Comparison of ENCODE assay signal across 9 cellular contexts in the genomic region with DNA sequence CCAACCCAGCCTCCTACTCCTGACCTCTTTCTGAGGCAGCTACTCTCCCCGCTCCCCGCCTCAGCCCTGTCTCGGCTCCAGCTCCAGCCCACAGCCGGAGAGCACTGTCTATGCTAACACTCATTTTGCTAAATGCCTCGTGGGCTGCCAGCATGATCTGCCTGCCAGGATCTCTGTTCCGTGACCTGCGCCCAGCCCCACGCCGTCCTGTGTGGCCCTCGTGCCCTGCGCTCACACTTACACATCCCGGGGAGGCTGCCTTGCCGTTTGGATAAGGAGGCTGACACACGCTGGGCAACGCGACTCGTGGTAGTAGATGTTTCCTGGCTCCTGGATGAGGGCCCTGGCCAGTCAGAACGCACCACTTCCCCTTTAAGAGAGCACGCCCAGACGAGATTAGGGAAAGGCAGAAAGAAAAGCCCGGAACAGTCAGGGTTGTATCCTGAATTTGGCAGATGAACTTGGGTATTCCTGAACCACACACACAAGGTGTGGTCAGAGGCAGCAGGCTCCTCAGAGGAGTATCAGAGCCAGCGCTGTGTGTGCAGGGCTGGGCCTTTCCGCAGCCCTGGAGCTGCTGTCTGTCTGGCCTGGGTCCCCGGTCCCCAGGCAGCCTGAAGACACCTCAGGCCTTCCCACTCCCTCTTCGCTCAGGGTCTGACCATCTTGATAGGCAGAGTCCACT.
A peak's percentile ranks its signal among the peaks of the same experiment; 100 is the strongest.
DNase-seq lines count a peak whose midpoint lies in the region; ATAC-seq and TF ChIP-seq lines count a peak whose summit lies in the region.
"Had no signal": no experiment of that assay in that cellular context is flagged by ENCODE, and none has a peak within 500 bp of the region (broad histone marks: within the 10 kb centered on the region; RNA-seq: fewer than 3 reads in every experiment).

No MANE protein-coding gene starts in this region.

- H3K79me2 ChIP-seq in OCI-LY3 (ENCODE audit: low read length): no peaks in the 10 kb centered on the region

- H3K4me1 ChIP-seq in BLaER1 treated with 17β-estradiol and CSF1 and Interleukin-3, amounts not matched to agents 10 nM and 100 nM: peaks cover 41 to 58% (median 44%) of the 10 kb centered on the region in 10 experiments
- H3K4me1 ChIP-seq in OCI-LY3 (ENCODE audit: low read length): peaks cover 32% of the 10 kb centered on the region
- peaks cover 2% of the 10 kb centered on the region for H3K4me1 ChIP-seq in mesenchymal stem cell (ENCODE audit: control insufficient read depth, insufficient read depth, low read depth, low read length)
- H3K4me1 ChIP-seq in thyroid gland: peaks cover 87 to 91% of the 10 kb centered on the region in 2 donors

- peaks cover 9% of the 10 kb centered on the region for H3K79me1 ChIP-seq in mesenchymal stem cell (replicated peaks; ENCODE audit: low read length, poor library complexity, severe bottlenecking)

- peak; percentile 40 for ATAC-seq in GM21423 (IDR thresholded peaks at IDR 0.05; ENCODE audit: unreplicated experiment)
- ATAC-seq: HCT116 had no signal

- peak overlapping the region; percentile 80 for H2AFZ ChIP-seq in OCI-LY3 (ENCODE audit: low read depth, low read length)
- no peak overlapping the region for H2AFZ ChIP-seq in mesenchymal stem cell (ENCODE audit: low read depth, low read length)

- TF ChIP-seq CTCF in OCI-LY3 (IDR thresholded peaks at IDR 0.05; ENCODE audit: low read depth, low read length): no peak
- no peak for TF ChIP-seq CTCF in choroid plexus epithelial cell (conservative IDR thresholded peaks at IDR 0.05; ENCODE audit: low read depth, low read length)
- TF ChIP-seq CTCF in thyroid gland (IDR thresholded peaks at IDR 0.05): no peak

- no peaks in the 10 kb centered on the region for H3K9me3 ChIP-seq in BLaER1 treated with 17β-estradiol and CSF1 and Interleukin-3, amounts not matched to agents 10 nM and 100 nM (replicated peaks in 1 of 11)
- no peaks in the 10 kb centered on the region for H3K9me3 ChIP-seq in OCI-LY3 (ENCODE audit: insufficient read depth, low read length)
- no peaks in the 10 kb centered on the region for H3K9me3 ChIP-seq in mesenchymal stem cell (ENCODE audit: control insufficient read depth, low read length)
- H3K9me3 ChIP-seq in thyroid gland: no peaks in the 10 kb centered on the region

- peak overlapping the region in 1 of 2 experiments; percentile 14 for H3K23ac ChIP-seq in mesenchymal stem cell (ENCODE audit: low read length in 2 of 2)

- peak overlapping the region in 1 of 2 experiments; percentile 75 for H3K18ac ChIP-seq in mesenchymal stem cell (ENCODE audit: low read depth in 1 of 2, low read length in 2 of 2)

- H3K27me3 ChIP-seq in BLaER1 treated with 17β-estradiol and CSF1 and Interleukin-3, amounts not matched to agents 10 nM and 100 nM: no peaks in the 10 kb centered on the region
- H3K27me3 ChIP-seq in OCI-LY3 (ENCODE audit: low read depth, low read length) (no peaks in the 10 kb centered on the region), mesenchymal stem cell (ENCODE audit: control insufficient read depth in 1 of 2, insufficient read depth in 1 of 2, low read length in 2 of 2) (no peaks in the 10 kb centered on the region), thyroid gland (no peaks in the 10 kb centered on the region)

- H2BK15ac ChIP-seq in mesenchymal stem cell (ENCODE audit: low read depth, poor library complexity, severe bottlenecking): no peak overlapping the region

- 81% methylated on average over 24 of the region's 25 CpGs for whole genome bisulfite sequencing in mesenchymal stem cell
- 8 to 18% methylated on average over 18 to 19 of the region's 25 CpGs for WGBS in thyroid gland, 2 donors

- H3K14ac ChIP-seq in mesenchymal stem cell (ENCODE audit: low read length in 2 of 2): no peak overlapping the region

- peak overlapping the region; percentile 53 to 74 (median 65) for H3K4me3 ChIP-seq in BLaER1 treated with 17β-estradiol and CSF1 and Interleukin-3, amounts not matched to agents 10 nM and 100 nM
- H3K4me3 ChIP-seq in OCI-LY3 (ENCODE audit: low read length) (peak overlapping the region; percentile 69), choroid plexus epithelial cell (ENCODE audit: low read depth, low read length) (peak overlapping the region; percentile 22), mesenchymal stem cell (ENCODE audit: insufficient read depth in 1 of 2, low read depth in 1 of 2, low read length in 2 of 2) (peak overlapping the region in 1 of 2 experiments; percentile 67), thyroid gland (replicated peaks in 1 of 3) (peak overlapping the region in 1 of 3 donors; percentile 4)

- H3K4me2 ChIP-seq in BLaER1 treated with 17β-estradiol and CSF1 and Interleukin-3, amounts not matched to agents 10 nM and 100 nM: peak overlapping the region; percentile 89 to 99 (median 95)
- H3K4me2 ChIP-seq in OCI-LY3 (ENCODE audit: low read length) (peak overlapping the region; percentile 75), mesenchymal stem cell (ENCODE audit: low read length, poor library complexity, severe bottlenecking) (no peak overlapping the region)

- H2BK120ac ChIP-seq in mesenchymal stem cell (ENCODE audit: low read depth, low read length): no peak overlapping the region

- intact Hi-C loops in thyroid gland (cut with DNase I): no loop called here

- no peak overlapping the region for H4K8ac ChIP-seq in mesenchymal stem cell (ENCODE audit: low read length)

- peak overlapping the region; percentile 52 to 90 (median 83) for H3K27ac ChIP-seq in BLaER1 treated with 17β-estradiol and CSF1 and Interleukin-3, amounts not matched to agents 10 nM and 100 nM
- H3K27ac ChIP-seq in OCI-LY3 (ENCODE audit: low read length): no peak overlapping the region
- H3K27ac ChIP-seq in mesenchymal stem cell (ENCODE audit: low read length, poor library complexity, severe bottlenecking): no peak overlapping the region
- peak overlapping the region; percentile 89 to 94 (median 93) for H3K27ac ChIP-seq in thyroid gland

- peak in 1 of 2 donors; percentile 60 for TF ChIP-seq POLR2A in thyroid gland (IDR thresholded peaks at IDR 0.05)

- no peak overlapping the region for H3K4ac ChIP-seq in mesenchymal stem cell (ENCODE audit: low read depth in 1 of 2, low read length in 2 of 2)

- H2BK12ac ChIP-seq in mesenchymal stem cell (ENCODE audit: low read length in 2 of 2): peak overlapping the region; percentile 0 to 54

- H2AK5ac ChIP-seq in mesenchymal stem cell (ENCODE audit: low read length, severe bottlenecking): no peak overlapping the region

- peak overlapping the region; percentile 72 to 86 (median 80) for H3K9ac ChIP-seq in BLaER1 treated with 17β-estradiol and CSF1 and Interleukin-3, amounts not matched to agents 10 nM and 100 nM
- H3K9ac ChIP-seq in OCI-LY3 (ENCODE audit: low read length) (peak overlapping the region; percentile 44), mesenchymal stem cell (ENCODE audit: low read length) (peak overlapping the region; percentile 55)

- DNase-seq in choroid plexus epithelial cell (ENCODE audit: low read depth): peak; percentile 29
- DNase-seq in mesenchymal stem cell: no peak
- DNase-seq in thyroid gland: peak; percentile 94 to 95
- no peak for DNase-seq in NCI-H146 treated with DMSO at 0.1 percent for 48 hours (lab: John Stamatoyannopoulos, UW; ENCODE audit: unreplicated experiment)
- DNase-seq in epidermal melanocyte (ENCODE audit: insufficient read length, low spot score): no peak

- no peaks in the 10 kb centered on the region for H3K36me3 ChIP-seq in BLaER1 treated with 17β-estradiol and CSF1 and Interleukin-3, amounts not matched to agents 10 nM and 100 nM
- H3K36me3 ChIP-seq in OCI-LY3 (replicated peaks; ENCODE audit: low read depth, low read length) (no peaks in the 10 kb centered on the region), mesenchymal stem cell (ENCODE audit: control insufficient read depth in 1 of 2, insufficient read depth in 2 of 2, low read depth in 1 of 2, low read length in 2 of 2) (peaks cover 0 to 6% of the 10 kb centered on the region in 2 experiments), thyroid gland (no peaks in the 10 kb centered on the region)

- H4K91ac ChIP-seq in mesenchymal stem cell (ENCODE audit: low read length): peak overlapping the region; percentile 0

- no peak overlapping the region for H2BK5ac ChIP-seq in mesenchymal stem cell (ENCODE audit: low read depth, low read length, poor library complexity, severe bottlenecking)

- H4K20me1 ChIP-seq in BLaER1 treated with 17β-estradiol and CSF1 and Interleukin-3, amounts not matched to agents 10 nM and 100 nM: peaks cover 0 to 4% (median 0%) of the 10 kb centered on the region in 11 experiments; a peak in 1 of 22 replicates
- no peaks in the 10 kb centered on the region for H4K20me1 ChIP-seq in OCI-LY3 (ENCODE audit: insufficient read depth, low read length)

Comparison
In these comparisons a context has a peak if more than half of its experiments do, and no peak if none do; other contexts are left out.
1. H3K27ac ChIP-seq: peak in BLaER1 treated with 17β-estradiol and CSF1 and Interleukin-3, amounts not matched to agents 10 nM and 100 nM (11 of 11) and thyroid gland (3 of 3); none in OCI-LY3 (single experiment) and mesenchymal stem cell (single experiment).
2. DNase-seq: peak in choroid plexus epithelial cell (single experiment) and thyroid gland (2 of 2); none in mesenchymal stem cell (single experiment), NCI-H146 treated with DMSO at 0.1 percent for 48 hours (single experiment) and epidermal melanocyte (single experiment).
3. Peak in every context shown above with its lines, with median percentiles within 50 percentile points of each other: H3K9ac ChIP-seq.